In the genomic region with DNA sequence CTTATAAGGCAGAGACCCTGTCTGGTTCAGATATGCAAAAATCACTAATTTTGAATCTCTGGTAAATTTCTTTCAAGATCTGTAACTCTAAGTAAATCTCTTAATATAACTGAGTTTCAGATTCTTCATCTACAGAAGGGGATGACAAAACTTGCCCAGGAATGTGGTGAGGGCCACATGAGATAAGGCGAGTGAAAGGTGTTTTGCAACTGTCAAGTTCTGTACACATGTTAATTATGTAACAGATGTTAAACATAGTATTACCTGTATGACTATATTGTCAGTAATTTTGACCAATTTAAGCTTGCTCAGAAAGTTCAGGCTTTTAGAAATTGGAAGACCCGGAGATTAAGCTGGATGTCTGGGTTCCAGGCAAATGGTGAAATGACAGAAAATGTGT, we compare ENCODE assay signal across 1 cellular context.
TF ChIP-seq lines count a peak whose summit lies in the region.

No MANE protein-coding gene starts in this region.

TF ChIP-seq in A549, 52 proteins besides CTCF, POLR2A, EP300 and RAD21 (continued from another document):
- TF ChIP-seq MYC (IDR thresholded peaks at IDR 0.05; ENCODE audit: borderline replicate concordance, low read length), result no peak
- TF ChIP-seq RNF2 (IDR thresholded peaks at IDR 0.05; ENCODE audit: borderline replicate concordance, low read depth), result no peak
- TF ChIP-seq, protein P1, sequence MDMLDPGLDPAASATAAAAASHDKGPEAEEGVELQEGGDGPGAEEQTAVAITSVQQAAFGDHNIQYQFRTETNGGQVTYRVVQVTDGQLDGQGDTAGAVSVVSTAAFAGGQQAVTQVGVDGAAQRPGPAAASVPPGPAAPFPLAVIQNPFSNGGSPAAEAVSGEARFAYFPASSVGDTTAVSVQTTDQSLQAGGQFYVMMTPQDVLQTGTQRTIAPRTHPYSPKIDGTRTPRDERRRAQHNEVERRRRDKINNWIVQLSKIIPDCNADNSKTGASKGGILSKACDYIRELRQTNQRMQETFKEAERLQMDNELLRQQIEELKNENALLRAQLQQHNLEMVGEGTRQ (IDR thresholded peaks at IDR 0.05), result no peak
- TF ChIP-seq FOSB (CRISPR knock-in tag; IDR thresholded peaks at IDR 0.05), result no peak
- TF ChIP-seq CEBPB (IDR thresholded peaks at IDR 0.05), result no peak
- TF ChIP-seq RCOR1 (IDR thresholded peaks at IDR 0.05; ENCODE audit: low read depth, low read length), result no peak
- no peak for TF ChIP-seq JUNB (IDR thresholded peaks at IDR 0.05)
- no peak for TF ChIP-seq KDM5A (IDR thresholded peaks at IDR 0.05)
- no peak for TF ChIP-seq NR3C1 (IDR thresholded peaks at IDR 0.05)
- no peak for TF ChIP-seq JUN (IDR thresholded peaks at IDR 0.05)
- TF ChIP-seq RARB (CRISPR knock-in tag; IDR thresholded peaks at IDR 0.05), result no peak
- TF ChIP-seq, protein P2, sequence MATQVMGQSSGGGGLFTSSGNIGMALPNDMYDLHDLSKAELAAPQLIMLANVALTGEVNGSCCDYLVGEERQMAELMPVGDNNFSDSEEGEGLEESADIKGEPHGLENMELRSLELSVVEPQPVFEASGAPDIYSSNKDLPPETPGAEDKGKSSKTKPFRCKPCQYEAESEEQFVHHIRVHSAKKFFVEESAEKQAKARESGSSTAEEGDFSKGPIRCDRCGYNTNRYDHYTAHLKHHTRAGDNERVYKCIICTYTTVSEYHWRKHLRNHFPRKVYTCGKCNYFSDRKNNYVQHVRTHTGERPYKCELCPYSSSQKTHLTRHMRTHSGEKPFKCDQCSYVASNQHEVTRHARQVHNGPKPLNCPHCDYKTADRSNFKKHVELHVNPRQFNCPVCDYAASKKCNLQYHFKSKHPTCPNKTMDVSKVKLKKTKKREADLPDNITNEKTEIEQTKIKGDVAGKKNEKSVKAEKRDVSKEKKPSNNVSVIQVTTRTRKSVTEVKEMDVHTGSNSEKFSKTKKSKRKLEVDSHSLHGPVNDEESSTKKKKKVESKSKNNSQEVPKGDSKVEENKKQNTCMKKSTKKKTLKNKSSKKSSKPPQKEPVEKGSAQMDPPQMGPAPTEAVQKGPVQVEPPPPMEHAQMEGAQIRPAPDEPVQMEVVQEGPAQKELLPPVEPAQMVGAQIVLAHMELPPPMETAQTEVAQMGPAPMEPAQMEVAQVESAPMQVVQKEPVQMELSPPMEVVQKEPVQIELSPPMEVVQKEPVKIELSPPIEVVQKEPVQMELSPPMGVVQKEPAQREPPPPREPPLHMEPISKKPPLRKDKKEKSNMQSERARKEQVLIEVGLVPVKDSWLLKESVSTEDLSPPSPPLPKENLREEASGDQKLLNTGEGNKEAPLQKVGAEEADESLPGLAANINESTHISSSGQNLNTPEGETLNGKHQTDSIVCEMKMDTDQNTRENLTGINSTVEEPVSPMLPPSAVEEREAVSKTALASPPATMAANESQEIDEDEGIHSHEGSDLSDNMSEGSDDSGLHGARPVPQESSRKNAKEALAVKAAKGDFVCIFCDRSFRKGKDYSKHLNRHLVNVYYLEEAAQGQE (IDR thresholded peaks at IDR 0.05), result no peak
- TF ChIP-seq, protein P3, sequence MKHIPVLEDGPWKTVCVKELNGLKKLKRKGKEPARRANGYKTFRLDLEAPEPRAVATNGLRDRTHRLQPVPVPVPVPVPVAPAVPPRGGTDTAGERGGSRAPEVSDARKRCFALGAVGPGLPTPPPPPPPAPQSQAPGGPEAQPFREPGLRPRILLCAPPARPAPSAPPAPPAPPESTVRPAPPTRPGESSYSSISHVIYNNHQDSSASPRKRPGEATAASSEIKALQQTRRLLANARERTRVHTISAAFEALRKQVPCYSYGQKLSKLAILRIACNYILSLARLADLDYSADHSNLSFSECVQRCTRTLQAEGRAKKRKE (CRISPR knock-in tag; IDR thresholded peaks at IDR 0.05; ENCODE audit: low read depth), result no peak
- TF ChIP-seq HEYL (CRISPR knock-in tag; IDR thresholded peaks at IDR 0.05), result no peak
- no peak for TF ChIP-seq MAZ (IDR thresholded peaks at IDR 0.05; ENCODE audit: borderline replicate concordance, low read depth, low read length)
